In genomic region chr7:107744345-107744750, GRCh38 we compare ENCODE assay signal across 8 cellular contexts. TPM values are rescaled to one million over a fixed set of nuclear protein-coding genes. Genes with fewer than 3 reads are reported as not detected.
A peak's percentile ranks its signal among the peaks of the same experiment; 100 is the strongest.
DNase-seq lines count a peak whose midpoint lies in the region; ATAC-seq and TF ChIP-seq lines count a peak whose summit lies in the region.

No MANE protein-coding gene starts in this region.

- H3K79me2 ChIP-seq in OCI-LY3 (ENCODE audit: low read length) (peaks cover 53% of the 10 kb centered on the region), neural cell (replicated peaks; ENCODE audit: insufficient read depth, low read length) (peaks cover 45% of the 10 kb centered on the region)

- H3K9me3 ChIP-seq in OCI-LY3 (ENCODE audit: insufficient read depth, low read length) (no peaks in the 10 kb centered on the region), neural cell (ENCODE audit: low read length) (no peaks in the 10 kb centered on the region)

- H3K27me3 ChIP-seq in OCI-LY3 (ENCODE audit: low read depth, low read length) (peaks cover 6% of the 10 kb centered on the region; the same call in 1 of the 2 replicates), neural cell (ENCODE audit: insufficient read depth, low read depth, low read length) (no peaks in the 10 kb centered on the region)

- no peaks in the 10 kb centered on the region for H3F3A ChIP-seq in neural cell (ENCODE audit: insufficient read depth, low read length, poor library complexity, severe bottlenecking)

- no peak for TF ChIP-seq EP300 in neural cell (conservative IDR thresholded peaks at IDR 0.05; ENCODE audit: poor library complexity, severe bottlenecking)

- TF ChIP-seq RAD21 in neural cell (conservative IDR thresholded peaks at IDR 0.05), result no peak

- H3K4me2 ChIP-seq in OCI-LY3 (ENCODE audit: low read length) (peak overlapping the region; percentile 85), neural cell (ENCODE audit: low read length) (peak overlapping the region; percentile 90)

- H3K4me3 Mint-ChIP-seq in endothelial cell (ENCODE audit: unreplicated experiment), result peak overlapping the region; percentile 98

- peak overlapping the region; percentile 26; the same call in 1 of the 2 replicates for H2AFZ ChIP-seq in OCI-LY3 (ENCODE audit: low read depth, low read length)
- peak overlapping the region; percentile 92 for H2AFZ ChIP-seq in neural cell (ENCODE audit: low read depth, low read length)

- peak overlapping the region; percentile 93 for H3K4me3 ChIP-seq in OCI-LY3 (ENCODE audit: low read length)
- H3K4me3 ChIP-seq in neural cell (ENCODE audit: low read length), result peak overlapping the region; percentile 84

- peak overlapping the region; percentile 95 for H3K27ac ChIP-seq in OCI-LY3 (ENCODE audit: low read length)
- H3K27ac ChIP-seq in neural cell (ENCODE audit: low read length), result peak overlapping the region; percentile 88

- DNase-seq in SKM-1 (lab: John Stamatoyannopoulos, UW; ENCODE audit: unreplicated experiment), result peak; percentile 54
- no peak for DNase-seq in SKM-1 treated with dmso at 0.1 percent for 144 hours (lab: John Stamatoyannopoulos, UW; ENCODE audit: unreplicated experiment)
- no peak for DNase-seq in endothelial cell (ENCODE audit: low spot score)
- DNase-seq in cerebellar cortex (ENCODE audit: low spot score), result no peak
- no peak for DNase-seq in HK-2 (ENCODE audit: unreplicated experiment)

- H3K9me3 Mint-ChIP-seq in endothelial cell (ENCODE audit: unreplicated experiment), result no peaks in the 10 kb centered on the region

- H3K27ac Mint-ChIP-seq in endothelial cell (ENCODE audit: unreplicated experiment), result peak overlapping the region; percentile 98

- H3K9ac ChIP-seq in OCI-LY3 (ENCODE audit: low read length) (peak overlapping the region; percentile 96), neural cell (ENCODE audit: low read length) (peak overlapping the region; percentile 89)

- H3K9me2 ChIP-seq in neural cell (ENCODE audit: insufficient read depth, low read length), result no peaks in the 10 kb centered on the region

- ATAC-seq in HG02840 (IDR thresholded peaks at IDR 0.05; ENCODE audit: low FRiP score, unreplicated experiment), result peak; percentile 46

- peaks cover 6% of the 10 kb centered on the region for H3K27me3 Mint-ChIP-seq in endothelial cell (ENCODE audit: unreplicated experiment)

- peaks cover 7% of the 10 kb centered on the region for H3K36me3 ChIP-seq in OCI-LY3 (replicated peaks; ENCODE audit: low read depth, low read length)
- H3K36me3 ChIP-seq in neural cell (ENCODE audit: insufficient read depth, low read length), result no peaks in the 10 kb centered on the region

- H3K4me1 ChIP-seq in OCI-LY3 (ENCODE audit: low read length), result peaks cover 27% of the 10 kb centered on the region

- H3K36me3 Mint-ChIP-seq in endothelial cell (ENCODE audit: low read depth, unreplicated experiment), result peaks cover 10% of the 10 kb centered on the region

- H3K4me1 Mint-ChIP-seq in endothelial cell (ENCODE audit: unreplicated experiment), result peaks cover 27% of the 10 kb centered on the region

- TF ChIP-seq CTCF in OCI-LY3 (IDR thresholded peaks at IDR 0.05; ENCODE audit: low read depth, low read length) (no peak), endothelial cell (IDR thresholded peaks at IDR 0.05; ENCODE audit: unreplicated experiment) (no peak), neural cell (IDR thresholded peaks at IDR 0.05; ENCODE audit: poor library complexity, severe bottlenecking) (no peak)

- peaks cover 27% of the 10 kb centered on the region for H4K20me1 ChIP-seq in OCI-LY3 (ENCODE audit: insufficient read depth, low read length)
- H4K20me1 ChIP-seq in neural cell (ENCODE audit: insufficient read depth), result no peaks in the 10 kb centered on the region

TF ChIP-seq in neural cell, 6 proteins besides CTCF, POLR2A, EP300 and RAD21:
- TF ChIP-seq SMC3 (conservative IDR thresholded peaks at IDR 0.05; ENCODE audit: poor library complexity) (no peak), REST (IDR thresholded peaks at IDR 0.05; ENCODE audit: borderline replicate concordance) (peak; percentile 50), MXI1 (conservative IDR thresholded peaks at IDR 0.05; ENCODE audit: poor library complexity, severe bottlenecking) (no peak)

RNA-seq across cellular contexts. Expression of gene CBLL1, which starts 0.4 kb away (rescaled TPM):
- 37.4 TPM for total RNA-seq in endothelial cell (ENCODE audit: unreplicated experiment)
- 8.9 and 10.2 TPM in 2 replicates for polyA plus RNA-seq in neural cell
- 33.4 and 49.3 TPM in 2 replicates for polyA minus RNA-seq in neural cell

RNA-seq across cellular contexts. Expression of gene SLC26A3, which starts 58.7 kb away (rescaled TPM):
- total RNA-seq in endothelial cell (ENCODE audit: unreplicated experiment), result not detected
- not detected in 2 replicates for polyA plus RNA-seq in neural cell
- not detected in 2 replicates for polyA minus RNA-seq in neural cell
